In the genomic region with DNA sequence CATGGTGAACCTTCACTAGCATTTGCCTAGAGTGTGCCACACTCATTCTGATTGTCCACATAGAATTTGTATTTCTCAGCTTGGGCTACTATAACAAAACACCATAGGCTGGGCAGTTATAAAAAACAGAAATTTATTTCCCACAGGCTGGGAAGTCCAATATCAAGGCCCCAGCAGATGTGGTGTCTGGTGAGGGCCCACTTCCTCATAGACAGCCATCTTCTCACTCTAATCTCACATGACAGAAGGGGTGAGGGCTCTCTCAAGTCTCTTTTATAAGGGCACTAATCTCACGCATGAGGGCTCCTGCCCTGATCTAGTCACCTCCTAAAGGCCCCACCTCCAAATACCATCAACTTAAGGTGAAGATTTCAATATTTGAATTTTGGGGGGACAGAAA, we compare ENCODE assay signal across 19 cellular contexts. TPM values are rescaled to one million over a fixed set of nuclear protein-coding genes. Genes with fewer than 3 reads are reported as not detected.
A peak's percentile ranks its signal among the peaks of the same experiment; 100 is the strongest.
DNase-seq lines count a peak whose midpoint lies in the region; ATAC-seq, FAIRE-seq and TF ChIP-seq lines count a peak whose summit lies in the region.
"Had no signal": no experiment of that assay in that cellular context is flagged by ENCODE, and none has a peak within 500 bp of the region (broad histone marks: within the 10 kb centered on the region; RNA-seq: fewer than 3 reads in every experiment).

No MANE protein-coding gene starts in this region.

- 43% methylated on average over 1 of the region's 1 CpG for WGBS in K562 (ENCODE audit: insufficient coverage, low coverage, missing lambda C conversion rate)

- TF ChIP-seq CTCF in OCI-LY3 (IDR thresholded peaks at IDR 0.05; ENCODE audit: low read depth, low read length): no peak
- no peak for TF ChIP-seq CTCF in K562 (IDR thresholded peaks at IDR 0.05 in 2 of 3, conservative IDR thresholded peaks at IDR 0.05 in 1 of 3; ENCODE audit: insufficient read depth in 2 of 3, low read depth in 1 of 3, low read length in 3 of 3)
- TF ChIP-seq CTCF in progenitor cell of endocrine pancreas (IDR thresholded peaks at IDR 0.05; ENCODE audit: unreplicated experiment): no peak

- FAIRE-seq in GM12891 (lab: Jason Lieb, UNC): no peak
- no peak for FAIRE-seq in K562 (lab: Jason Lieb, UNC)
- FAIRE-seq: G401.6, GM18507 had no signal

- H3K36me3 ChIP-seq in OCI-LY3 (replicated peaks; ENCODE audit: low read depth, low read length): no peaks in the 10 kb centered on the region
- no peaks in the 10 kb centered on the region for H3K36me3 ChIP-seq in K562 (ENCODE audit: control insufficient read depth, insufficient read depth, low read length)
- H3K36me3 ChIP-seq: BE2C, HAP-1 had no signal

- TF ChIP-seq RAD21 in K562 (CRISPR knock-in tag; conservative IDR thresholded peaks at IDR 0.05 in 1 of 2, IDR thresholded peaks at IDR 0.05 in 1 of 2): no peak

- peak overlapping the region; percentile 63 for H2AFZ ChIP-seq in OCI-LY3 (ENCODE audit: low read depth, low read length)
- H2AFZ ChIP-seq in K562 (ENCODE audit: low read depth, low read length): peak overlapping the region; percentile 61
- H2AFZ ChIP-seq: GM23248 had no signal

- in situ Hi-C loops in K562 (cut with MboI): no loop called here

- no peaks in the 10 kb centered on the region for H3K9me3 ChIP-seq in OCI-LY3 (ENCODE audit: insufficient read depth, low read length)
- H3K9me3 ChIP-seq in K562 (replicated peaks; ENCODE audit: control insufficient read depth, insufficient read depth, low read depth, low read length): no peaks in the 10 kb centered on the region
- H3K9me3 ChIP-seq: BE2C, HAP-1 had no signal

- intact Hi-C loops in K562 (cut with micrococcal nuclease): no loop called here
- intact Hi-C loops in posterior vena cava (cut with DNase I): no loop called here

- H3K4me3 Mint-ChIP-seq in progenitor cell of endocrine pancreas (ENCODE audit: low read depth): no peak overlapping the region
- H3K4me3 Mint-ChIP-seq: CD4-positive, CD25-positive, alpha-beta regulatory T cell; CD8-positive, alpha-beta memory T cell had no signal

- no peak overlapping the region for H3K4me3 ChIP-seq in OCI-LY3 (ENCODE audit: low read length)
- no peak overlapping the region for H3K4me3 ChIP-seq in K562
- H3K4me3 ChIP-seq: GM23248, HAP-1 had no signal

- H3K36me3 Mint-ChIP-seq in progenitor cell of endocrine pancreas (ENCODE audit: insufficient read depth): no peaks in the 10 kb centered on the region

- H3K27me3 ChIP-seq in OCI-LY3 (ENCODE audit: low read depth, low read length) (no peaks in the 10 kb centered on the region; the same call in 1 of the 2 replicates), K562 (ENCODE audit: control insufficient read depth in 2 of 2, insufficient read depth in 2 of 2, low read length in 2 of 2) (no peaks in the 10 kb centered on the region)
- H3K27me3 ChIP-seq: BE2C had no signal

- BruUV-seq in K562 (replicated peaks; lab: Mats Ljungman, UMichigan): no TSS peak

- H3K27ac ChIP-seq in OCI-LY3 (ENCODE audit: low read length) (no peak overlapping the region), K562 (ENCODE audit: extremely low read depth, low read depth, low read length) (no peak overlapping the region)
- H3K27ac ChIP-seq: GM23248 had no signal

- POLR2A ChIA-PET in K562 (lab: Yijun Ruan, JAX): interaction anchor here (0.6 kb wide), 1 partner anchor 9 kb away, joined by 3 read pairs; no protein-coding TSS in a partner anchor

- no peak for TF ChIP-seq POLR2A in GM12891 (IDR thresholded peaks at IDR 0.05; ENCODE audit: low read depth, low read length)
- TF ChIP-seq POLR2A in K562 (conservative IDR thresholded peaks at IDR 0.05): no peak

- H3K4me2 ChIP-seq in OCI-LY3 (ENCODE audit: low read length) (no peak overlapping the region), K562 (ENCODE audit: insufficient read depth, low read length) (no peak overlapping the region)

- DNase-seq in GM12891 (ENCODE audit: insufficient read length, low spot score): no peak
- DNase-seq in K562 (ENCODE audit: extremely low read depth in 1 of 4, low spot score in 3 of 4): no peak
- DNase-seq in progenitor cell of endocrine pancreas (ENCODE audit: low spot score, unreplicated experiment): no peak
- no peak for DNase-seq in posterior vena cava (ENCODE audit: low spot score)
- DNase-seq in stimulated activated naive CD4-positive, alpha-beta T cell treated with Interleukin-2 at 50 U/mL for 16 hours (lab: John Stamatoyannopoulos, UW): no peak
- DNase-seq: BE2C; C1 segment of cervical spinal cord; CD4-positive, CD25-positive, alpha-beta regulatory T cell; CD8-positive, alpha-beta memory T cell; COR-L47; DMS 273 treated with DMSO at 0.1 percent for 48 hours; DMS53; GM23248 had no signal

- no peaks in the 10 kb centered on the region for H3K4me1 Mint-ChIP-seq in progenitor cell of endocrine pancreas (ENCODE audit: low read depth)
- H3K4me1 Mint-ChIP-seq: CD4-positive, CD25-positive, alpha-beta regulatory T cell; CD8-positive, alpha-beta memory T cell had no signal

- H3K9me1 ChIP-seq in K562 (ENCODE audit: control insufficient read depth, insufficient read depth, low read length): no peaks in the 10 kb centered on the region

- ATAC-seq in K562: no peak

- H4K20me1 ChIP-seq in OCI-LY3 (ENCODE audit: insufficient read depth, low read length): no peaks in the 10 kb centered on the region
- no peaks in the 10 kb centered on the region for H4K20me1 ChIP-seq in K562 (replicated peaks; ENCODE audit: control insufficient read depth, insufficient read depth, low read length)

- CTCF ChIA-PET in K562 (lab: Yijun Ruan, JAX; ENCODE audit: low intra/inter-chr PET ratio): no interaction called here

- no peaks in the 10 kb centered on the region for H3K9me3 Mint-ChIP-seq in progenitor cell of endocrine pancreas (ENCODE audit: low read depth)
- H3K9me3 Mint-ChIP-seq: CD4-positive, CD25-positive, alpha-beta regulatory T cell; CD8-positive, alpha-beta memory T cell had no signal

- TF ChIP-seq EP300 in K562 (IDR thresholded peaks at IDR 0.05; ENCODE audit: low read length): no peak

- H3K9ac ChIP-seq in OCI-LY3 (ENCODE audit: low read length) (no peak overlapping the region), K562 (ENCODE audit: insufficient read depth in 1 of 2, low read depth in 2 of 2, low read length in 2 of 2) (no peak overlapping the region)
- H3K9ac ChIP-seq: GM23248 had no signal

- no peaks in the 10 kb centered on the region for H3K27me3 Mint-ChIP-seq in progenitor cell of endocrine pancreas

- H3K4me1 ChIP-seq in OCI-LY3 (ENCODE audit: low read length): peaks cover 7% of the 10 kb centered on the region; the same call in 1 of the 2 replicates
- H3K4me1 ChIP-seq in K562 (replicated peaks in 1 of 2; ENCODE audit: control insufficient read depth in 2 of 2, insufficient read depth in 2 of 2, low read length in 2 of 2): no peaks in the 10 kb centered on the region; a peak in 1 of 5 replicates
- H3K4me1 ChIP-seq: BE2C, HAP-1 had no signal

- no peaks in the 10 kb centered on the region for H3K79me2 ChIP-seq in OCI-LY3 (ENCODE audit: low read length)
- no peaks in the 10 kb centered on the region for H3K79me2 ChIP-seq in K562 (ENCODE audit: control insufficient read depth, insufficient read depth, low read length)

- no peak overlapping the region for H3K27ac Mint-ChIP-seq in progenitor cell of endocrine pancreas
- H3K27ac Mint-ChIP-seq: CD4-positive, CD25-positive, alpha-beta regulatory T cell had no signal

TF ChIP-seq in GM12891, 5 proteins besides CTCF, POLR2A, EP300 and RAD21:
- TF ChIP-seq POU2F2 (IDR thresholded peaks at IDR 0.05; ENCODE audit: low read depth, low read length): no peak
- TF ChIP-seq SPI1 (IDR thresholded peaks at IDR 0.05; ENCODE audit: low read depth, low read length): 0 out of 2 replicates have a peak, but pooled peaks have one; percentile 13

TF ChIP-seq in K562, 482 proteins besides CTCF, POLR2A, EP300 and RAD21 (continues in another document):
- TF ChIP-seq HOXB6 (CRISPR knock-in tag; IDR thresholded peaks at IDR 0.05; ENCODE audit: borderline replicate concordance): no peak
- TF ChIP-seq, protein P1, sequence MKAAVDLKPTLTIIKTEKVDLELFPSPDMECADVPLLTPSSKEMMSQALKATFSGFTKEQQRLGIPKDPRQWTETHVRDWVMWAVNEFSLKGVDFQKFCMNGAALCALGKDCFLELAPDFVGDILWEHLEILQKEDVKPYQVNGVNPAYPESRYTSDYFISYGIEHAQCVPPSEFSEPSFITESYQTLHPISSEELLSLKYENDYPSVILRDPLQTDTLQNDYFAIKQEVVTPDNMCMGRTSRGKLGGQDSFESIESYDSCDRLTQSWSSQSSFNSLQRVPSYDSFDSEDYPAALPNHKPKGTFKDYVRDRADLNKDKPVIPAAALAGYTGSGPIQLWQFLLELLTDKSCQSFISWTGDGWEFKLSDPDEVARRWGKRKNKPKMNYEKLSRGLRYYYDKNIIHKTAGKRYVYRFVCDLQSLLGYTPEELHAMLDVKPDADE (conservative IDR thresholded peaks at IDR 0.05; ENCODE audit: control insufficient read depth, low read depth, low read length): no peak

RNA-seq across cellular contexts. Expression of gene LRRC63, which starts 53.6 kb away (rescaled TPM):
- polyA plus RNA-seq in GM12891 (2012; ENCODE audit: low read depth, missing spikeins): 0.24 TPM
- total RNA-seq in K562 (2011; cell fraction: chromatin; rRNA removed; ENCODE audit: low replicate concordance): 0.28 TPM in 1 of 2 replicates, not detected in the other
- total RNA-seq in K562 (2011; cell fraction: nucleolus; rRNA removed): not detected in 2 replicates
- total RNA-seq in K562 (2011; cell fraction: nucleoplasm; rRNA removed): not detected in 2 replicates
- total RNA-seq in K562 (2014; rRNA removed) (0.08 TPM in 1 of 2 replicates, not detected in the other), K562 (2014; rRNA removed; fragmentation: Illumina TruSeq; extraction: Trizol) (0.22 and 0.29 TPM in 2 replicates), K562 (2015; rRNA removed; fragmentation: Illumina TruSeq; extraction: Trizol) (0.11 and 0.22 TPM in 2 replicates), K562 (2021) (0.16 and 0.18 TPM in 2 replicates), progenitor cell of endocrine pancreas (0.24 and 0.42 TPM in 2 replicates), posterior vena cava (under 1 TPM in 1 of 2 donors, not detected in 1; 0.42 TPM)
- polyA plus RNA-seq in K562 (2011; rRNA removed) (0.05 and 0.07 TPM in 2 replicates), K562 (2014; fragmentation: Illumina TruSeq; extraction: Trizol) (0.18 and 0.25 TPM in 2 replicates), K562 (2014; fragmentation: Nextera tagmentation; extraction: Ambion mirVana) (under 1 TPM; 0.21 to 0.25 TPM), K562 (2014; rRNA removed) (0.19 and 0.41 TPM in 2 replicates)
- not detected in 2 replicates for polyA plus RNA-seq in K562 (2011; cell fraction: cytosol; rRNA removed)
- 0.14 and 0.17 TPM in 2 replicates for polyA plus RNA-seq in K562 (2011; cell fraction: nucleus; rRNA removed)
- polyA plus RNA-seq in K562 (2012): 0.21 and 0.44 TPM in 2 replicates
- 0.09 TPM in 1 of 2 replicates, not detected in the other for polyA minus RNA-seq in K562 (2011; rRNA and poly(A)+ RNA removed)
- polyA minus RNA-seq in K562 (2011; cell fraction: cytosol; rRNA and poly(A)+ RNA removed): not detected in 2 replicates
- polyA minus RNA-seq in K562 (2011; cell fraction: nucleus; rRNA and poly(A)+ RNA removed): 0.13 and 0.22 TPM in 2 replicates
- total RNA-seq: GM23248, H4, HT-29 had no signal
- polyA plus RNA-seq: CD8-positive, alpha-beta memory T cell; GM23248 had no signal
